ENCODE assay signal across 1 cellular context in the genomic region with DNA sequence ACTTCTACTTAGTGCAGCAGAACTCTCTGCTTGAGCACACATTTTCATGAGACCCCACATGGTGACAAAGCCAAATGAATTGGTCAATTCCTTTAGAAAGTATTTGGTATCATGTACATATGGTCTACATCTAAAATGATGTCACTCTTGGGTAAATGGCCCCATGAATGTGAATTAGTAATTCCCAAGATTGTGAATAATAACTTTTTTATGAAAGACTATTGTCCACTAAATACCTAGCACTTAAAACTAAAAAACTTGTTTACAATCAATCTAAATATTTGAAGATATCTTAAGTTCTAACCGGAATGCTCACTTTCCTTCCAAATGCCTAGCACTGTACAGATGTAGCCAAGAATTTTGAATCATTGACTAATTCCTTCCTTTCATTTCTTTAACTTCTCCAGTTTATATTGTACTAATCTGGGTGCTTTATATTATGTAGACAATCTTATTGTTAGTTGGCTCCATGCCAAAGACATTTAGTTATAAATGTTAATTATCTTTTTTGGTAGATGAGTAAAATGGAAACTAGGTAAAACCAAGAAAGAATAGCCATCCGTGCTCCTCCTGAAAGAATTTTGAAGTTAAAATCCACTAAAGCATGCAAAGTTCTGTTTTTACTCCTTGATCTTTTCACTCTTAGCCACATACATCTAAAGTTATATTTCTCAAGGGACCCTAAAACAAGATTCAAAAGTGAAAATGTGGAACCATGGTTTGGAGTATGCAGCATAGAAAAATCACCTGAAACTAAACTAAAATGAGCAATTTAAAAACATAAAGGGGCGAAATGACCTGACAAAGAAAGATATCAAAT.
TF ChIP-seq lines count a peak whose summit lies in the region.

No MANE protein-coding gene starts in this region.

TF ChIP-seq in GM12878, 131 proteins besides CTCF, POLR2A, EP300 and RAD21 (continued from another document):
- TF ChIP-seq SUPT20H (IDR thresholded peaks at IDR 0.05; ENCODE audit: borderline replicate concordance, control insufficient read depth, low read depth, low read length) (no peak), ZSCAN29 (IDR thresholded peaks at IDR 0.05) (no peak), WRNIP1 (IDR thresholded peaks at IDR 0.05; ENCODE audit: borderline replicate concordance, low read depth, low read length) (no peak), STAT1 (conservative IDR thresholded peaks at IDR 0.05) (no peak), RUNX3 (IDR thresholded peaks at IDR 0.05; ENCODE audit: low read length) (peak; percentile 75), POLR2AphosphoS2 (IDR thresholded peaks at IDR 0.05; ENCODE audit: low read depth, low read length) (no peak), MTA2 (IDR thresholded peaks at IDR 0.05; ENCODE audit: low read depth) (peak; percentile 62), ATF7 (IDR thresholded peaks at IDR 0.05; ENCODE audit: low read depth) (no peak), POLR2AphosphoS5 (IDR thresholded peaks at IDR 0.05; ENCODE audit: low read length) (no peak), MYB (IDR thresholded peaks at IDR 0.05; ENCODE audit: borderline replicate concordance, low read depth, low read length) (no peak), EZH2 (IDR thresholded peaks at IDR 0.05; ENCODE audit: borderline replicate concordance, control insufficient read depth, low read depth, low read length) (no peak), NFIC (IDR thresholded peaks at IDR 0.05; ENCODE audit: low read depth, low read length) (0 out of 2 replicates have a peak, but pooled peaks have one; percentile 63), ZNF384 (IDR thresholded peaks at IDR 0.05; ENCODE audit: borderline replicate concordance, low read depth, low read length) (no peak), YY1 (IDR thresholded peaks at IDR 0.05; ENCODE audit: low read depth, low read length) (no peak), CHD4 (IDR thresholded peaks at IDR 0.05) (no peak), SMAD1 (IDR thresholded peaks at IDR 0.05; ENCODE audit: low read depth, partially characterized antibody) (peak; percentile 85), FOXK2 (IDR thresholded peaks at IDR 0.05) (no peak), JUNB (IDR thresholded peaks at IDR 0.05) (peak; percentile 46), DPF2 (IDR thresholded peaks at IDR 0.05) (0 out of 2 replicates have a peak, but pooled peaks have one; percentile 20), ZNF217 (IDR thresholded peaks at IDR 0.05) (peak; percentile 89), POU2F2 (IDR thresholded peaks at IDR 0.05; ENCODE audit: borderline replicate concordance, low read depth, low read length) (no peak), RAD51 (IDR thresholded peaks at IDR 0.05) (no peak)
- TF ChIP-seq, protein P1, sequence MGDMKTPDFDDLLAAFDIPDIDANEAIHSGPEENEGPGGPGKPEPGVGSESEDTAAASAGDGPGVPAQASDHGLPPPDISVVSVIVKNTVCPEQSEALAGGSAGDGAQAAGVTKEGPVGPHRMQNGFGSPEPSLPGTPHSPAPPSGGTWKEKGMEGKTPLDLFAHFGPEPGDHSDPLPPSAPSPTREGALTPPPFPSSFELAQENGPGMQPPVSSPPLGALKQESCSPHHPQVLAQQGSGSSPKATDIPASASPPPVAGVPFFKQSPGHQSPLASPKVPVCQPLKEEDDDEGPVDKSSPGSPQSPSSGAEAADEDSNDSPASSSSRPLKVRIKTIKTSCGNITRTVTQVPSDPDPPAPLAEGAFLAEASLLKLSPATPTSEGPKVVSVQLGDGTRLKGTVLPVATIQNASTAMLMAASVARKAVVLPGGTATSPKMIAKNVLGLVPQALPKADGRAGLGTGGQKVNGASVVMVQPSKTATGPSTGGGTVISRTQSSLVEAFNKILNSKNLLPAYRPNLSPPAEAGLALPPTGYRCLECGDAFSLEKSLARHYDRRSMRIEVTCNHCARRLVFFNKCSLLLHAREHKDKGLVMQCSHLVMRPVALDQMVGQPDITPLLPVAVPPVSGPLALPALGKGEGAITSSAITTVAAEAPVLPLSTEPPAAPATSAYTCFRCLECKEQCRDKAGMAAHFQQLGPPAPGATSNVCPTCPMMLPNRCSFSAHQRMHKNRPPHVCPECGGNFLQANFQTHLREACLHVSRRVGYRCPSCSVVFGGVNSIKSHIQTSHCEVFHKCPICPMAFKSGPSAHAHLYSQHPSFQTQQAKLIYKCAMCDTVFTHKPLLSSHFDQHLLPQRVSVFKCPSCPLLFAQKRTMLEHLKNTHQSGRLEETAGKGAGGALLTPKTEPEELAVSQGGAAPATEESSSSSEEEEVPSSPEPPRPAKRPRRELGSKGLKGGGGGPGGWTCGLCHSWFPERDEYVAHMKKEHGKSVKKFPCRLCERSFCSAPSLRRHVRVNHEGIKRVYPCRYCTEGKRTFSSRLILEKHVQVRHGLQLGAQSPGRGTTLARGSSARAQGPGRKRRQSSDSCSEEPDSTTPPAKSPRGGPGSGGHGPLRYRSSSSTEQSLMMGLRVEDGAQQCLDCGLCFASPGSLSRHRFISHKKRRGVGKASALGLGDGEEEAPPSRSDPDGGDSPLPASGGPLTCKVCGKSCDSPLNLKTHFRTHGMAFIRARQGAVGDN (IDR thresholded peaks at IDR 0.05) = no peak
- TF ChIP-seq, protein P2, sequence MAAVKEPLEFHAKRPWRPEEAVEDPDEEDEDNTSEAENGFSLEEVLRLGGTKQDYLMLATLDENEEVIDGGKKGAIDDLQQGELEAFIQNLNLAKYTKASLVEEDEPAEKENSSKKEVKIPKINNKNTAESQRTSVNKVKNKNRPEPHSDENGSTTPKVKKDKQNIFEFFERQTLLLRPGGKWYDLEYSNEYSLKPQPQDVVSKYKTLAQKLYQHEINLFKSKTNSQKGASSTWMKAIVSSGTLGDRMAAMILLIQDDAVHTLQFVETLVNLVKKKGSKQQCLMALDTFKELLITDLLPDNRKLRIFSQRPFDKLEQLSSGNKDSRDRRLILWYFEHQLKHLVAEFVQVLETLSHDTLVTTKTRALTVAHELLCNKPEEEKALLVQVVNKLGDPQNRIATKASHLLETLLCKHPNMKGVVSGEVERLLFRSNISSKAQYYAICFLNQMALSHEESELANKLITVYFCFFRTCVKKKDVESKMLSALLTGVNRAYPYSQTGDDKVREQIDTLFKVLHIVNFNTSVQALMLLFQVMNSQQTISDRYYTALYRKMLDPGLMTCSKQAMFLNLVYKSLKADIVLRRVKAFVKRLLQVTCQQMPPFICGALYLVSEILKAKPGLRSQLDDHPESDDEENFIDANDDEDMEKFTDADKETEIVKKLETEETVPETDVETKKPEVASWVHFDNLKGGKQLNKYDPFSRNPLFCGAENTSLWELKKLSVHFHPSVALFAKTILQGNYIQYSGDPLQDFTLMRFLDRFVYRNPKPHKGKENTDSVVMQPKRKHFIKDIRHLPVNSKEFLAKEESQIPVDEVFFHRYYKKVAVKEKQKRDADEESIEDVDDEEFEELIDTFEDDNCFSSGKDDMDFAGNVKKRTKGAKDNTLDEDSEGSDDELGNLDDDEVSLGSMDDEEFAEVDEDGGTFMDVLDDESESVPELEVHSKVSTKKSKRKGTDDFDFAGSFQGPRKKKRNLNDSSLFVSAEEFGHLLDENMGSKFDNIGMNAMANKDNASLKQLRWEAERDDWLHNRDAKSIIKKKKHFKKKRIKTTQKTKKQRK (IDR thresholded peaks at IDR 0.05; ENCODE audit: low read depth, low read length) = no peak
- TF ChIP-seq, protein P3, sequence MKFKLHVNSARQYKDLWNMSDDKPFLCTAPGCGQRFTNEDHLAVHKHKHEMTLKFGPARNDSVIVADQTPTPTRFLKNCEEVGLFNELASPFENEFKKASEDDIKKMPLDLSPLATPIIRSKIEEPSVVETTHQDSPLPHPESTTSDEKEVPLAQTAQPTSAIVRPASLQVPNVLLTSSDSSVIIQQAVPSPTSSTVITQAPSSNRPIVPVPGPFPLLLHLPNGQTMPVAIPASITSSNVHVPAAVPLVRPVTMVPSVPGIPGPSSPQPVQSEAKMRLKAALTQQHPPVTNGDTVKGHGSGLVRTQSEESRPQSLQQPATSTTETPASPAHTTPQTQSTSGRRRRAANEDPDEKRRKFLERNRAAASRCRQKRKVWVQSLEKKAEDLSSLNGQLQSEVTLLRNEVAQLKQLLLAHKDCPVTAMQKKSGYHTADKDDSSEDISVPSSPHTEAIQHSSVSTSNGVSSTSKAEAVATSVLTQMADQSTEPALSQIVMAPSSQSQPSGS (IDR thresholded peaks at IDR 0.05; ENCODE audit: low read length) = peak; percentile 40; the same call in 1 of the 2 replicates
- TF ChIP-seq, protein P4, sequence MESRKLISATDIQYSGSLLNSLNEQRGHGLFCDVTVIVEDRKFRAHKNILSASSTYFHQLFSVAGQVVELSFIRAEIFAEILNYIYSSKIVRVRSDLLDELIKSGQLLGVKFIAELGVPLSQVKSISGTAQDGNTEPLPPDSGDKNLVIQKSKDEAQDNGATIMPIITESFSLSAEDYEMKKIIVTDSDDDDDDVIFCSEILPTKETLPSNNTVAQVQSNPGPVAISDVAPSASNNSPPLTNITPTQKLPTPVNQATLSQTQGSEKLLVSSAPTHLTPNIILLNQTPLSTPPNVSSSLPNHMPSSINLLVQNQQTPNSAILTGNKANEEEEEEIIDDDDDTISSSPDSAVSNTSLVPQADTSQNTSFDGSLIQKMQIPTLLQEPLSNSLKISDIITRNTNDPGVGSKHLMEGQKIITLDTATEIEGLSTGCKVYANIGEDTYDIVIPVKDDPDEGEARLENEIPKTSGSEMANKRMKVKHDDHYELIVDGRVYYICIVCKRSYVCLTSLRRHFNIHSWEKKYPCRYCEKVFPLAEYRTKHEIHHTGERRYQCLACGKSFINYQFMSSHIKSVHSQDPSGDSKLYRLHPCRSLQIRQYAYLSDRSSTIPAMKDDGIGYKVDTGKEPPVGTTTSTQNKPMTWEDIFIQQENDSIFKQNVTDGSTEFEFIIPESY (IDR thresholded peaks at IDR 0.05) = no peak
- TF ChIP-seq, protein P5, sequence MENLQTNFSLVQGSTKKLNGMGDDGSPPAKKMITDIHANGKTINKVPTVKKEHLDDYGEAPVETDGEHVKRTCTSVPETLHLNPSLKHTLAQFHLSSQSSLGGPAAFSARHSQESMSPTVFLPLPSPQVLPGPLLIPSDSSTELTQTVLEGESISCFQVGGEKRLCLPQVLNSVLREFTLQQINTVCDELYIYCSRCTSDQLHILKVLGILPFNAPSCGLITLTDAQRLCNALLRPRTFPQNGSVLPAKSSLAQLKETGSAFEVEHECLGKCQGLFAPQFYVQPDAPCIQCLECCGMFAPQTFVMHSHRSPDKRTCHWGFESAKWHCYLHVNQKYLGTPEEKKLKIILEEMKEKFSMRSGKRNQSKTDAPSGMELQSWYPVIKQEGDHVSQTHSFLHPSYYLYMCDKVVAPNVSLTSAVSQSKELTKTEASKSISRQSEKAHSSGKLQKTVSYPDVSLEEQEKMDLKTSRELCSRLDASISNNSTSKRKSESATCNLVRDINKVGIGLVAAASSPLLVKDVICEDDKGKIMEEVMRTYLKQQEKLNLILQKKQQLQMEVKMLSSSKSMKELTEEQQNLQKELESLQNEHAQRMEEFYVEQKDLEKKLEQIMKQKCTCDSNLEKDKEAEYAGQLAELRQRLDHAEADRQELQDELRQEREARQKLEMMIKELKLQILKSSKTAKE (IDR thresholded peaks at IDR 0.05; ENCODE audit: low read depth, poor library complexity, severe bottlenecking) = peak; percentile 54
- TF ChIP-seq, protein P6, sequence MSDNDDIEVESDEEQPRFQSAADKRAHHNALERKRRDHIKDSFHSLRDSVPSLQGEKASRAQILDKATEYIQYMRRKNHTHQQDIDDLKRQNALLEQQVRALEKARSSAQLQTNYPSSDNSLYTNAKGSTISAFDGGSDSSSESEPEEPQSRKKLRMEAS (IDR thresholded peaks at IDR 0.05; ENCODE audit: low read depth, low read length) = no peak
- TF ChIP-seq, protein P7, sequence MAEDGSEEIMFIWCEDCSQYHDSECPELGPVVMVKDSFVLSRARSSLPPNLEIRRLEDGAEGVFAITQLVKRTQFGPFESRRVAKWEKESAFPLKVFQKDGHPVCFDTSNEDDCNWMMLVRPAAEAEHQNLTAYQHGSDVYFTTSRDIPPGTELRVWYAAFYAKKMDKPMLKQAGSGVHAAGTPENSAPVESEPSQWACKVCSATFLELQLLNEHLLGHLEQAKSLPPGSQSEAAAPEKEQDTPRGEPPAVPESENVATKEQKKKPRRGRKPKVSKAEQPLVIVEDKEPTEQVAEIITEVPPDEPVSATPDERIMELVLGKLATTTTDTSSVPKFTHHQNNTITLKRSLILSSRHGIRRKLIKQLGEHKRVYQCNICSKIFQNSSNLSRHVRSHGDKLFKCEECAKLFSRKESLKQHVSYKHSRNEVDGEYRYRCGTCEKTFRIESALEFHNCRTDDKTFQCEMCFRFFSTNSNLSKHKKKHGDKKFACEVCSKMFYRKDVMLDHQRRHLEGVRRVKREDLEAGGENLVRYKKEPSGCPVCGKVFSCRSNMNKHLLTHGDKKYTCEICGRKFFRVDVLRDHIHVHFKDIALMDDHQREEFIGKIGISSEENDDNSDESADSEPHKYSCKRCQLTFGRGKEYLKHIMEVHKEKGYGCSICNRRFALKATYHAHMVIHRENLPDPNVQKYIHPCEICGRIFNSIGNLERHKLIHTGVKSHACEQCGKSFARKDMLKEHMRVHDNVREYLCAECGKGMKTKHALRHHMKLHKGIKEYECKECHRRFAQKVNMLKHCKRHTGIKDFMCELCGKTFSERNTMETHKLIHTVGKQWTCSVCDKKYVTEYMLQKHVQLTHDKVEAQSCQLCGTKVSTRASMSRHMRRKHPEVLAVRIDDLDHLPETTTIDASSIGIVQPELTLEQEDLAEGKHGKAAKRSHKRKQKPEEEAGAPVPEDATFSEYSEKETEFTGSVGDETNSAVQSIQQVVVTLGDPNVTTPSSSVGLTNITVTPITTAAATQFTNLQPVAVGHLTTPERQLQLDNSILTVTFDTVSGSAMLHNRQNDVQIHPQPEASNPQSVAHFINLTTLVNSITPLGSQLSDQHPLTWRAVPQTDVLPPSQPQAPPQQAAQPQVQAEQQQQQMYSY (CRISPR knock-in tag; IDR thresholded peaks at IDR 0.05) = no peak
- TF ChIP-seq, protein P8, sequence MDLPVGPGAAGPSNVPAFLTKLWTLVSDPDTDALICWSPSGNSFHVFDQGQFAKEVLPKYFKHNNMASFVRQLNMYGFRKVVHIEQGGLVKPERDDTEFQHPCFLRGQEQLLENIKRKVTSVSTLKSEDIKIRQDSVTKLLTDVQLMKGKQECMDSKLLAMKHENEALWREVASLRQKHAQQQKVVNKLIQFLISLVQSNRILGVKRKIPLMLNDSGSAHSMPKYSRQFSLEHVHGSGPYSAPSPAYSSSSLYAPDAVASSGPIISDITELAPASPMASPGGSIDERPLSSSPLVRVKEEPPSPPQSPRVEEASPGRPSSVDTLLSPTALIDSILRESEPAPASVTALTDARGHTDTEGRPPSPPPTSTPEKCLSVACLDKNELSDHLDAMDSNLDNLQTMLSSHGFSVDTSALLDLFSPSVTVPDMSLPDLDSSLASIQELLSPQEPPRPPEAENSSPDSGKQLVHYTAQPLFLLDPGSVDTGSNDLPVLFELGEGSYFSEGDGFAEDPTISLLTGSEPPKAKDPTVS (IDR thresholded peaks at IDR 0.05; ENCODE audit: low read depth, low read length) = no peak
- TF ChIP-seq, protein P9, sequence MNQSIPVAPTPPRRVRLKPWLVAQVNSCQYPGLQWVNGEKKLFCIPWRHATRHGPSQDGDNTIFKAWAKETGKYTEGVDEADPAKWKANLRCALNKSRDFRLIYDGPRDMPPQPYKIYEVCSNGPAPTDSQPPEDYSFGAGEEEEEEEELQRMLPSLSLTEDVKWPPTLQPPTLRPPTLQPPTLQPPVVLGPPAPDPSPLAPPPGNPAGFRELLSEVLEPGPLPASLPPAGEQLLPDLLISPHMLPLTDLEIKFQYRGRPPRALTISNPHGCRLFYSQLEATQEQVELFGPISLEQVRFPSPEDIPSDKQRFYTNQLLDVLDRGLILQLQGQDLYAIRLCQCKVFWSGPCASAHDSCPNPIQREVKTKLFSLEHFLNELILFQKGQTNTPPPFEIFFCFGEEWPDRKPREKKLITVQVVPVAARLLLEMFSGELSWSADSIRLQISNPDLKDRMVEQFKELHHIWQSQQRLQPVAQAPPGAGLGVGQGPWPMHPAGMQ (IDR thresholded peaks at IDR 0.05; ENCODE audit: borderline replicate concordance) = no peak
